12 cellular contexts compared by ENCODE assay signal in the genomic region with DNA sequence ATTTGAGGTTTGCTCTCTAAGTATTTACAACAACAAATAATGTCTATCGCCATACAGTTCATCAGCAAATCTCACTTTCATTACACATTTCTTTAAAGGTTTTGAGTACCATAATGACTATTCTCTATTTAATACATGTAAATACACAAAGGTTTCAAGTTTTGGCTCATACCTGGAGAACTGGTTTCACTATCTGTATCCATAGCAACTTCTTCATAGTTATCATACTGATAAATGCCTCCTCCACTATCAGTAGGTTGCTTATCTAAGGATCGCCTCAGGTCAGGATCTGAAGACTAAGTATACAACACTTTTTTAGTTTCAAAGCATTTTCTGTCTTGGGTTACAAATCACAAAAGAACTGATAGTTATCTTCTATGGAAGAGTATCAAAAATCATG. TPM values are rescaled to one million over a fixed set of nuclear protein-coding genes. Genes with fewer than 3 reads are reported as not detected.
A peak's percentile ranks its signal among the peaks of the same experiment; 100 is the strongest.
DNase-seq lines count a peak whose midpoint lies in the region; ATAC-seq and TF ChIP-seq lines count a peak whose summit lies in the region.
"Had no signal": no experiment of that assay in that cellular context is flagged by ENCODE, and none has a peak within 500 bp of the region (broad histone marks: within the 10 kb centered on the region; RNA-seq: fewer than 3 reads in every experiment).

No MANE protein-coding gene starts in this region.

- no peak overlapping the region for H2BK5ac ChIP-seq in trophoblast cell (ENCODE audit: low read depth, low read length, poor library complexity)

- H3K36me3 Mint-ChIP-seq in activated CD4-positive, alpha-beta T cell treated with anti-CD3 and anti-CD28 coated beads for 36 hours (ENCODE audit: low read depth) = peaks cover 53% of the 10 kb centered on the region
- H3K36me3 Mint-ChIP-seq in T-cell = peaks cover 48% of the 10 kb centered on the region

- H3K4me2 ChIP-seq in trophoblast cell (ENCODE audit: low read length) = no peak overlapping the region

- POLR2A ChIA-PET in activated CD4-positive, alpha-beta T cell treated with anti-CD3 and anti-CD28 coated beads for 36 hours (lab: Charles Lee) = interaction anchor here (1.0 kb wide), 1 partner anchor 21 kb away, joined by 6 read pairs; no protein-coding TSS in a partner anchor
- POLR2A ChIA-PET in T-cell (lab: Charles Lee) = no interaction called here

- H3K4me3 ChIP-seq in trophoblast cell (ENCODE audit: low read depth, low read length) (no peak overlapping the region), heart right ventricle (no peak overlapping the region), uterus (no peak overlapping the region)
- H3K4me3 ChIP-seq: HAP-1, pancreas had no signal

- H3K27ac ChIP-seq in trophoblast cell (ENCODE audit: low read depth, low read length) (no peak overlapping the region), heart right ventricle (no peak overlapping the region), uterus (no peak overlapping the region)
- H3K27ac ChIP-seq: pancreas had no signal

- TF ChIP-seq POLR2A in uterus (IDR thresholded peaks at IDR 0.05) = no peak

- H2AFZ ChIP-seq in trophoblast cell (ENCODE audit: insufficient read depth, low read length, poor library complexity) = no peak overlapping the region

- TF ChIP-seq CTCF in heart right ventricle (IDR thresholded peaks at IDR 0.05) (no peak), uterus (IDR thresholded peaks at IDR 0.05) (no peak)

- H3K79me2 ChIP-seq in trophoblast cell (ENCODE audit: control insufficient read depth, insufficient read depth, low read length, poor library complexity) = no peaks in the 10 kb centered on the region

- no peak overlapping the region for H3K9ac ChIP-seq in trophoblast cell (ENCODE audit: low read length)

- no peak overlapping the region for H4K12ac ChIP-seq in trophoblast cell (ENCODE audit: low read depth, low read length)

- H3K4me1 Mint-ChIP-seq in activated CD4-positive, alpha-beta T cell treated with anti-CD3 and anti-CD28 coated beads for 36 hours = peaks cover 47% of the 10 kb centered on the region
- peaks cover 31 to 38% (median 33%) of the 10 kb centered on the region in 3 donors for H3K4me1 Mint-ChIP-seq in T-cell

- intact Hi-C loops in activated CD4-positive, alpha-beta T cell treated with anti-CD3 and anti-CD28 coated beads for 36 hours (cut with DNase I, micrococcal nuclease) = loop anchor here (2.0 kb wide), 1 partner anchor 21 kb away; the partner anchor contains the start of gene ZFC3H1 (in 2 of the 2)
- intact Hi-C loops in heart right ventricle (cut with DNase I) (loop anchor here in 2 of 10 donors (5.0 to 10.0 kb wide), 2 partner anchors 103 to 105 kb away; no protein-coding TSS in a partner anchor), uterus (cut with DNase I; ENCODE audit: low total_unique reads) (no loop called here)

- H3K14ac ChIP-seq in trophoblast cell (ENCODE audit: low read length) = no peak overlapping the region

- H3K4ac ChIP-seq in trophoblast cell (ENCODE audit: low read depth, low read length) = no peak overlapping the region

- H3K9me3 ChIP-seq in trophoblast cell (ENCODE audit: insufficient read depth, low read depth, low read length) (no peaks in the 10 kb centered on the region), heart right ventricle (no peaks in the 10 kb centered on the region), uterus (no peaks in the 10 kb centered on the region)
- H3K9me3 ChIP-seq: HAP-1, pancreas had no signal

- no peak overlapping the region for H2AK5ac ChIP-seq in trophoblast cell (ENCODE audit: low read length)

- no peaks in the 10 kb centered on the region for H3K27me3 ChIP-seq in trophoblast cell (ENCODE audit: insufficient read depth, low read length)
- H3K27me3 ChIP-seq in heart right ventricle = no peaks in the 10 kb centered on the region
- no peaks in the 10 kb centered on the region for H3K27me3 ChIP-seq in uterus
- H3K27me3 ChIP-seq: pancreas had no signal

- peak; percentile 78 for ATAC-seq in activated CD4-positive, alpha-beta T cell treated with anti-CD3 and anti-CD28 coated beads for 36 hours
- ATAC-seq in HG02852 (IDR thresholded peaks at IDR 0.05; ENCODE audit: unreplicated experiment) (peak; percentile 84), T-cell (replicated peaks in 1 of 4) (no peak), heart right ventricle (no peak)
- ATAC-seq: pancreas had no signal

- DNase-seq in activated CD4-positive, alpha-beta T cell treated with anti-CD3 and anti-CD28 coated beads for 36 hours = no peak
- DNase-seq in activated CD4-positive, alpha-beta T cell treated with anti-CD3 and anti-CD28 coated beads for 4 hours = no peak
- DNase-seq in T-cell = no peak
- DNase-seq in trophoblast cell = peak; percentile 76 to 97
- DNase-seq in heart right ventricle = no peak
- no peak for DNase-seq in uterus
- DNase-seq in NOMO-1 treated with DMSO at 0.1 percent for 48 hours (lab: John Stamatoyannopoulos, UW; ENCODE audit: unreplicated experiment) = no peak
- DNase-seq: islet precursor cell, NCI-H2107, pancreas had no signal

- H2BK12ac ChIP-seq in trophoblast cell (ENCODE audit: low read length) = no peak overlapping the region

- WGBS in trophoblast cell (ENCODE audit: extremely low coverage, insufficient coverage, insufficient read length) = no CpG with 5 or more reads among the region's 2 CpGs
- 83 to 85% methylated on average over 2 of the region's 2 CpGs for WGBS in heart right ventricle, 2 donors

- no peaks in the 10 kb centered on the region for H3K9me3 Mint-ChIP-seq in activated CD4-positive, alpha-beta T cell treated with anti-CD3 and anti-CD28 coated beads for 36 hours (ENCODE audit: low read depth)
- no peaks in the 10 kb centered on the region for H3K9me3 Mint-ChIP-seq in T-cell

- CTCF ChIA-PET in activated CD4-positive, alpha-beta T cell treated with anti-CD3 and anti-CD28 coated beads for 36 hours (lab: Charles Lee) = interaction anchor here (0.7 to 1.2 kb wide), 5 partner anchors 12 to 249 kb away, joined by 3 to 5 read pairs (median 3); no protein-coding TSS in a partner anchor
- CTCF ChIA-PET in T-cell (lab: Charles Lee) = interaction anchor here (0.5 to 1.2 kb wide), 2 partner anchors 106 to 149 kb away, joined by 5 to 7 read pairs; no protein-coding TSS in a partner anchor

- no peaks in the 10 kb centered on the region for H3K4me1 ChIP-seq in trophoblast cell (ENCODE audit: control insufficient read depth in 1 of 2, insufficient read depth in 2 of 2, low read length in 2 of 2)
- peaks cover 0 to 20% (median 6%) of the 10 kb centered on the region in 9 donors for H3K4me1 ChIP-seq in heart right ventricle
- no peaks in the 10 kb centered on the region for H3K4me1 ChIP-seq in uterus
- H3K4me1 ChIP-seq: HAP-1 had no signal

- H3K27me3 Mint-ChIP-seq in activated CD4-positive, alpha-beta T cell treated with anti-CD3 and anti-CD28 coated beads for 36 hours = no peaks in the 10 kb centered on the region
- no peaks in the 10 kb centered on the region for H3K27me3 Mint-ChIP-seq in T-cell

- no peak overlapping the region for H4K91ac ChIP-seq in trophoblast cell (ENCODE audit: low read depth, low read length)

- no peak overlapping the region for H3K23ac ChIP-seq in trophoblast cell (ENCODE audit: low read length)

- H3K27ac Mint-ChIP-seq in activated CD4-positive, alpha-beta T cell treated with anti-CD3 and anti-CD28 coated beads for 36 hours = peak overlapping the region; percentile 65
- H3K27ac Mint-ChIP-seq in T-cell = peak overlapping the region; percentile 43 to 61

- no peak overlapping the region for H3K18ac ChIP-seq in trophoblast cell (ENCODE audit: low read length)

- H3K4me3 Mint-ChIP-seq in activated CD4-positive, alpha-beta T cell treated with anti-CD3 and anti-CD28 coated beads for 36 hours = no peak overlapping the region
- H3K4me3 Mint-ChIP-seq in T-cell = no peak overlapping the region

- H3K79me1 ChIP-seq in trophoblast cell (ENCODE audit: low read length) = no peaks in the 10 kb centered on the region

- H4K8ac ChIP-seq in trophoblast cell (ENCODE audit: low read depth, low read length) = no peak overlapping the region

- H3K36me3 ChIP-seq in trophoblast cell (ENCODE audit: control insufficient read depth in 1 of 2, insufficient read depth in 2 of 2, low read length in 2 of 2) (peaks cover 19 to 22% of the 10 kb centered on the region in 2 experiments), heart right ventricle (peaks cover 0 to 100% (median 44%) of the 10 kb centered on the region in 9 donors), uterus (no peaks in the 10 kb centered on the region)

- no peak overlapping the region for H2BK120ac ChIP-seq in trophoblast cell (ENCODE audit: insufficient read depth, low read length, poor library complexity)

RNA-seq across cellular contexts. Expression of gene ZFC3H1, which starts 21.4 kb away (rescaled TPM):
- total RNA-seq in activated CD4-positive, alpha-beta T cell treated with anti-CD3 and anti-CD28 coated beads for 36 hours = 10 to 100 TPM; 57.1 to 71.5 TPM
- 100 to 1,000 TPM in 3 of 5 donors, 10 to 100 TPM in 2; 85.5 to 146 (median 106) TPM for total RNA-seq in T-cell
- 25.3 and 25.9 TPM in 2 replicates for polyA plus RNA-seq in trophoblast cell (2013)
- total RNA-seq in heart right ventricle = 10 to 100 TPM; 13.6 to 26.5 (median 17.2) TPM
- 10 to 100 TPM in 1 of 2 donors, 1 to 10 TPM in 1; 6.9 to 23.4 TPM for polyA plus RNA-seq in heart right ventricle
- total RNA-seq in uterus = 10 to 100 TPM; 12.6 to 80.7 (median 51.2) TPM

RNA-seq across cellular contexts. Expression of gene THAP2, which starts 21.8 kb away (rescaled TPM):
- 10 to 100 TPM in 1 of 2 experiments, 1 to 10 TPM in 1; 8.7 to 11.8 TPM for total RNA-seq in activated CD4-positive, alpha-beta T cell treated with anti-CD3 and anti-CD28 coated beads for 36 hours
- total RNA-seq in T-cell (10 to 100 TPM in 2 of 5 donors, 1 to 10 TPM in 3; 8.3 to 23.1 (median 8.6) TPM), heart right ventricle (1 to 10 TPM; 4.3 to 9.7 (median 6.8) TPM), uterus (10 to 100 TPM in 1 of 4 donors, 1 to 10 TPM in 2, under 1 TPM in 1; 0.88 to 12.8 (median 5.4) TPM)
- 5.2 and 5.3 TPM in 2 replicates for polyA plus RNA-seq in trophoblast cell (2013)
- 1 to 10 TPM; 2.3 to 2.8 TPM for polyA plus RNA-seq in heart right ventricle

RNA-seq across cellular contexts. Expression of gene TMEM19, which starts 43.6 kb away (rescaled TPM):
- total RNA-seq in activated CD4-positive, alpha-beta T cell treated with anti-CD3 and anti-CD28 coated beads for 36 hours = 10 to 100 TPM in 1 of 2 experiments, 1 to 10 TPM in 1; 6.1 to 12.9 TPM
- 10 to 100 TPM; 14.1 to 21.5 (median 17.7) TPM for total RNA-seq in T-cell
- polyA plus RNA-seq in trophoblast cell (2013) = 10.4 and 11.0 TPM in 2 replicates
- total RNA-seq in heart right ventricle = 10 to 100 TPM; 17.4 to 32.2 (median 27.6) TPM
- 1 to 10 TPM; 6.4 to 9.8 TPM for polyA plus RNA-seq in heart right ventricle
- total RNA-seq in uterus = 10 to 100 TPM; 10.6 to 35.9 (median 20.1) TPM

Comparison
In these comparisons a context has a peak if more than half of its experiments do, and no peak if none do; other contexts are left out.
1. ATAC-seq: peak in activated CD4-positive, alpha-beta T cell treated with anti-CD3 and anti-CD28 coated beads for 36 hours (single experiment) and HG02852 (single experiment); none in T-cell (0 of 4) and heart right ventricle (0 of 8).
2. DNase-seq: peak in trophoblast cell (2 of 2); none in activated CD4-positive, alpha-beta T cell treated with anti-CD3 and anti-CD28 coated beads for 36 hours (single experiment), activated CD4-positive, alpha-beta T cell treated with anti-CD3 and anti-CD28 coated beads for 4 hours (0 of 2), T-cell (0 of 34), heart right ventricle (0 of 2), uterus (0 of 2) and NOMO-1 treated with DMSO at 0.1 percent for 48 hours (single experiment).